Comparison of ENCODE assay signal across 21 cellular contexts in the genomic region with DNA sequence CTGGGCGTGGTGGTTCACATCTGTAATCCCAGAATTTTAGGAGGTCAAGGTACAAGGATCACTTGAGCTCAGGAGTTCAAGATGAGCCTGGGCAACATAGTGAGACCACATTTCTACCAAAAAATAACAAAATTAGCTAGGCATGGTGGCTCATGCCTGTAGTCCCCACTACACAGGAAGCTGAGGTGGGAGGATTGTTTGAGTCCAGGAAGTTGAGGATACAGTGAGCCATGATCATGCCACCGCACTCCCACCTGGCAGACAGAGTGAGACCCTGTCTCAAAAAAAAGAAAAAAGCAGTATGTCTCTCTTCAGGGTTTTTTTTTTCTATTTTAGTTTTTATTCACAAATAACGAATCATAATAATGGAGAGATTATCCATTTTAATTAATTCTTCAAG.
DNase-seq lines count a peak whose midpoint lies in the region; ATAC-seq and TF ChIP-seq lines count a peak whose summit lies in the region.
"Had no signal": no experiment of that assay in that cellular context is flagged by ENCODE, and none has a peak within 500 bp of the region (broad histone marks: within the 10 kb centered on the region; RNA-seq: fewer than 3 reads in every experiment).

No MANE protein-coding gene starts in this region.

- no peak for TF ChIP-seq CTCF in DND-41 (IDR thresholded peaks at IDR 0.05; ENCODE audit: borderline replicate concordance, extremely low read depth, low read length, poor library complexity, severe bottlenecking)
- TF ChIP-seq CTCF in psoas muscle (IDR thresholded peaks at IDR 0.05) = no peak
- TF ChIP-seq CTCF in CD8-positive, alpha-beta T cell (IDR thresholded peaks at IDR 0.05) = no peak

- H3K27ac Mint-ChIP-seq in CD8-positive, alpha-beta T cell = no peak overlapping the region
- H3K27ac Mint-ChIP-seq: GM23338 had no signal

- H3K36me3 ChIP-seq in BLaER1 (peaks cover 13% of the 10 kb centered on the region), DND-41 (ENCODE audit: insufficient read depth, low read length) (peaks cover 13% of the 10 kb centered on the region), KOPT-K1 (ENCODE audit: insufficient read depth, low read length) (peaks cover 10% of the 10 kb centered on the region; the same call in 1 of the 2 replicates), mesenchymal stem cell (ENCODE audit: control insufficient read depth in 1 of 2, insufficient read depth in 2 of 2, low read depth in 1 of 2, low read length in 2 of 2) (peaks cover 0 to 4% of the 10 kb centered on the region in 2 experiments), psoas muscle (ENCODE audit: insufficient read depth in 1 of 2, low read depth in 1 of 2) (peaks cover 0 to 15% of the 10 kb centered on the region in 2 donors)
- H3K36me3 ChIP-seq in CD8-positive, alpha-beta T cell (ENCODE audit: insufficient read depth, low read length) = no peaks in the 10 kb centered on the region
- H3K36me3 ChIP-seq: BE2C had no signal

- 100% methylated on average over 1 of the region's 3 CpGs for WGBS in mesenchymal stem cell
- 90 to 96% (median 95%) methylated on average over 3 of the region's 3 CpGs for WGBS in psoas muscle, 3 donors

- no peak overlapping the region for H4K8ac ChIP-seq in mesenchymal stem cell (ENCODE audit: low read length)

- no peak overlapping the region for H3K4me3 ChIP-seq in BLaER1
- no peak overlapping the region for H3K4me3 ChIP-seq in DND-41 (ENCODE audit: low read depth in 1 of 2, low read length in 2 of 2)
- no peak overlapping the region for H3K4me3 ChIP-seq in mesenchymal stem cell (ENCODE audit: insufficient read depth in 1 of 2, low read depth in 1 of 2, low read length in 2 of 2)
- no peak overlapping the region for H3K4me3 ChIP-seq in psoas muscle
- no peak overlapping the region for H3K4me3 ChIP-seq in CD8-positive, alpha-beta T cell (ENCODE audit: low read depth, low read length)
- H3K4me3 ChIP-seq: A549, GM23338 had no signal

- intact Hi-C loops in psoas muscle (cut with DNase I) = no loop called here
- intact Hi-C loops in CD8-positive, alpha-beta T cell (cut with DNase I, micrococcal nuclease) = no loop called here

- peak overlapping the region; percentile 19 for H2BK120ac ChIP-seq in mesenchymal stem cell (ENCODE audit: low read depth, low read length)

- H2BK5ac ChIP-seq in mesenchymal stem cell (ENCODE audit: low read depth, low read length, poor library complexity, severe bottlenecking) = no peak overlapping the region

- H3K18ac ChIP-seq in mesenchymal stem cell (ENCODE audit: low read depth in 1 of 2, low read length in 2 of 2) = no peak overlapping the region

- no peaks in the 10 kb centered on the region for H3K27me3 Mint-ChIP-seq in CD8-positive, alpha-beta T cell (ENCODE audit: low read depth)
- H3K27me3 Mint-ChIP-seq: CD4-positive, CD25-positive, alpha-beta regulatory T cell had no signal

- ATAC-seq in DND-41 (ENCODE audit: insufficient read depth, low read depth) (peak; percentile 97), psoas muscle (no peak), GM19455 (IDR thresholded peaks at IDR 0.05; ENCODE audit: unreplicated experiment) (no peak)
- ATAC-seq in CD8-positive, alpha-beta T cell = no peak
- ATAC-seq: A549, GM23338, HCT116 had no signal

- H2BK12ac ChIP-seq in mesenchymal stem cell (ENCODE audit: low read length in 2 of 2) = no peak overlapping the region

- no peak overlapping the region for H4K91ac ChIP-seq in mesenchymal stem cell (ENCODE audit: low read length)

- peak; percentile 60 for DNase-seq in DND-41
- no peak for DNase-seq in mesenchymal stem cell
- no peak for DNase-seq in psoas muscle
- no peak for DNase-seq in CD8-positive, alpha-beta T cell
- DNase-seq: 8988T; ACHN; AML-193; BE2C; Calu3; CD4-positive, CD25-positive, alpha-beta regulatory T cell; COR-L47; DMS53; DMS79 treated with DMSO at 0.1 percent for 48 hours; H9 had no signal

- CTCF ChIA-PET in CD8-positive, alpha-beta T cell (lab: Charles Lee) = no interaction called here

- no peaks in the 10 kb centered on the region for H3K9me3 Mint-ChIP-seq in CD8-positive, alpha-beta T cell
- H3K9me3 Mint-ChIP-seq: CD4-positive, CD25-positive, alpha-beta regulatory T cell; GM23338; H9 had no signal

- no peak overlapping the region for H3K23ac ChIP-seq in mesenchymal stem cell (ENCODE audit: low read length in 2 of 2)

- H3K79me1 ChIP-seq in mesenchymal stem cell (replicated peaks; ENCODE audit: low read length, poor library complexity, severe bottlenecking) = peaks cover 1% of the 10 kb centered on the region

- H2AFZ ChIP-seq in DND-41 (ENCODE audit: low read depth, low read length) = no peak overlapping the region
- H2AFZ ChIP-seq in mesenchymal stem cell (ENCODE audit: low read depth, low read length) = no peak overlapping the region
- H2AFZ ChIP-seq: GM23338 had no signal

- no peak overlapping the region for H3K4ac ChIP-seq in mesenchymal stem cell (ENCODE audit: low read depth in 1 of 2, low read length in 2 of 2)

- H3K4me1 ChIP-seq in BLaER1 (peaks cover 9% of the 10 kb centered on the region), DND-41 (ENCODE audit: insufficient read depth, low read length) (peaks cover 14% of the 10 kb centered on the region), mesenchymal stem cell (ENCODE audit: control insufficient read depth, insufficient read depth, low read depth, low read length) (no peaks in the 10 kb centered on the region), psoas muscle (no peaks in the 10 kb centered on the region)
- no peaks in the 10 kb centered on the region for H3K4me1 ChIP-seq in CD8-positive, alpha-beta T cell (ENCODE audit: insufficient read depth, low read length)
- H3K4me1 ChIP-seq: A549, BE2C had no signal

- no peaks in the 10 kb centered on the region for H3K9me3 ChIP-seq in BLaER1
- no peaks in the 10 kb centered on the region for H3K9me3 ChIP-seq in DND-41 (ENCODE audit: insufficient read depth, low read length, severe bottlenecking)
- no peaks in the 10 kb centered on the region for H3K9me3 ChIP-seq in KOPT-K1 (ENCODE audit: insufficient read depth, low read length, poor library complexity, severe bottlenecking)
- H3K9me3 ChIP-seq in mesenchymal stem cell (ENCODE audit: control insufficient read depth, low read length) = no peaks in the 10 kb centered on the region
- H3K9me3 ChIP-seq in psoas muscle = no peaks in the 10 kb centered on the region
- no peaks in the 10 kb centered on the region for H3K9me3 ChIP-seq in CD8-positive, alpha-beta T cell (ENCODE audit: low read length)
- H3K9me3 ChIP-seq: A549, BE2C had no signal

- peak overlapping the region; percentile 40; the same call in 1 of the 2 replicates for H3K4me2 ChIP-seq in BLaER1
- H3K4me2 ChIP-seq in DND-41 (ENCODE audit: insufficient read depth, low read length) = no peak overlapping the region
- H3K4me2 ChIP-seq in mesenchymal stem cell (ENCODE audit: low read length, poor library complexity, severe bottlenecking) = no peak overlapping the region
- H3K4me2 ChIP-seq: A549, GM23338 had no signal

- H3K36me3 Mint-ChIP-seq in CD8-positive, alpha-beta T cell = peaks cover 6% of the 10 kb centered on the region

- H4K20me1 ChIP-seq in BLaER1 = no peaks in the 10 kb centered on the region
- no peaks in the 10 kb centered on the region for H4K20me1 ChIP-seq in DND-41 (ENCODE audit: insufficient read depth, low read length)

- H3K27ac ChIP-seq in BLaER1 = no peak overlapping the region
- peak overlapping the region; percentile 49; the same call in 1 of the 2 replicates for H3K27ac ChIP-seq in DND-41 (ENCODE audit: low read length)
- H3K27ac ChIP-seq in KOPT-K1 (ENCODE audit: low read depth, low read length, poor library complexity, severe bottlenecking) = peak overlapping the region; percentile 38
- H3K27ac ChIP-seq in mesenchymal stem cell (ENCODE audit: low read length, poor library complexity, severe bottlenecking) = no peak overlapping the region
- H3K27ac ChIP-seq in psoas muscle = no peak overlapping the region
- H3K27ac ChIP-seq in CD8-positive, alpha-beta T cell (ENCODE audit: low read depth, low read length) = no peak overlapping the region
- H3K27ac ChIP-seq: A549, C4-2B had no signal

- H3K4me1 Mint-ChIP-seq in CD8-positive, alpha-beta T cell (ENCODE audit: low read depth) = peaks cover 13% of the 10 kb centered on the region

- H2BK15ac ChIP-seq in mesenchymal stem cell (ENCODE audit: low read depth, poor library complexity, severe bottlenecking) = no peak overlapping the region

- POLR2A ChIA-PET in CD8-positive, alpha-beta T cell (lab: Charles Lee) = no interaction called here

- H3K79me2 ChIP-seq in DND-41 (ENCODE audit: insufficient read depth, low read length) = no peaks in the 10 kb centered on the region

- no peak overlapping the region for H3K9ac ChIP-seq in BLaER1
- no peak overlapping the region for H3K9ac ChIP-seq in DND-41 (ENCODE audit: low read depth, low read length)
- H3K9ac ChIP-seq in mesenchymal stem cell (ENCODE audit: low read length) = no peak overlapping the region

- no peak overlapping the region for H3K14ac ChIP-seq in mesenchymal stem cell (ENCODE audit: low read length in 2 of 2)

- H3K4me3 Mint-ChIP-seq in CD8-positive, alpha-beta T cell = no peak overlapping the region
- H3K4me3 Mint-ChIP-seq: CD4-positive, CD25-positive, alpha-beta regulatory T cell; GM23338; H9 had no signal

- no peaks in the 10 kb centered on the region for H3K27me3 ChIP-seq in BLaER1
- H3K27me3 ChIP-seq in DND-41 (ENCODE audit: insufficient read depth, low read length, poor library complexity) = no peaks in the 10 kb centered on the region
- no peaks in the 10 kb centered on the region for H3K27me3 ChIP-seq in mesenchymal stem cell (ENCODE audit: control insufficient read depth in 1 of 2, insufficient read depth in 1 of 2, low read length in 2 of 2)
- H3K27me3 ChIP-seq in psoas muscle (ENCODE audit: insufficient read depth in 3 of 3, low read length in 2 of 3) = no peaks in the 10 kb centered on the region
- no peaks in the 10 kb centered on the region for H3K27me3 ChIP-seq in CD8-positive, alpha-beta T cell (ENCODE audit: insufficient read depth, low read length)
- H3K27me3 ChIP-seq: BE2C had no signal

- H2AK5ac ChIP-seq in mesenchymal stem cell (ENCODE audit: low read length, severe bottlenecking) = peak overlapping the region; percentile 61

Comparison
In these comparisons a context has a peak if more than half of its experiments do, and no peak if none do; other contexts are left out.
1. H3K27ac ChIP-seq: peak in DND-41 (single experiment) and KOPT-K1 (single experiment); none in BLaER1 (single experiment), mesenchymal stem cell (single experiment), psoas muscle (single experiment) and CD8-positive, alpha-beta T cell (single experiment).